ENCODE assay signal across 16 cellular contexts in genomic region chr2:155747531-155747930, GRCh38.
DNase-seq lines count a peak whose midpoint lies in the region; ATAC-seq lines count a peak whose summit lies in the region.
"Had no signal": no experiment of that assay in that cellular context is flagged by ENCODE, and none has a peak within 500 bp of the region (broad histone marks: within the 10 kb centered on the region; RNA-seq: fewer than 3 reads in every experiment).

No MANE protein-coding gene starts in this region.

- DNase-seq in activated CD4-positive, alpha-beta T cell treated with anti-CD3 and anti-CD28 coated beads for 48 hours: no peak
- DNase-seq in NCI-H510A (lab: John Stamatoyannopoulos, UW): no peak
- DNase-seq in AG08396 (ENCODE audit: low spot score): no peak
- DNase-seq in HPDE6-E6E7 (ENCODE audit: extremely low spot score): no peak
- DNase-seq: activated CD4-positive, alpha-beta T cell treated with anti-CD3 and anti-CD28 coated beads, Interleukin-2, amount 50 U/mL, for 1 hour; activated naive CD8-positive, alpha-beta T cell treated with anti-CD3 and anti-CD28 coated beads for 36 hours; Calu3; cerebellar nuclear complex; heart right ventricle; left cardiac atrium; psoas muscle; stimulated activated CD4-positive, alpha-beta T cell treated with anti-CD3 and anti-CD28 coated beads, Interleukin-1b, Interleukin-23, amount 100 ng/mL, for 48 hours had no signal

- ATAC-seq in GM18520 (IDR thresholded peaks at IDR 0.05; ENCODE audit: unreplicated experiment) (peak; percentile 80), GM21529 (IDR thresholded peaks at IDR 0.05; ENCODE audit: unreplicated experiment) (peak; percentile 85), HG02938 (IDR thresholded peaks at IDR 0.05; ENCODE audit: unreplicated experiment) (peak; percentile 86), HG03521 (IDR thresholded peaks at IDR 0.05; ENCODE audit: unreplicated experiment) (peak; percentile 65)
- ATAC-seq: heart right ventricle, left cardiac atrium, psoas muscle had no signal
